ENCODE assay signal across 24 cellular contexts in the genomic region with DNA sequence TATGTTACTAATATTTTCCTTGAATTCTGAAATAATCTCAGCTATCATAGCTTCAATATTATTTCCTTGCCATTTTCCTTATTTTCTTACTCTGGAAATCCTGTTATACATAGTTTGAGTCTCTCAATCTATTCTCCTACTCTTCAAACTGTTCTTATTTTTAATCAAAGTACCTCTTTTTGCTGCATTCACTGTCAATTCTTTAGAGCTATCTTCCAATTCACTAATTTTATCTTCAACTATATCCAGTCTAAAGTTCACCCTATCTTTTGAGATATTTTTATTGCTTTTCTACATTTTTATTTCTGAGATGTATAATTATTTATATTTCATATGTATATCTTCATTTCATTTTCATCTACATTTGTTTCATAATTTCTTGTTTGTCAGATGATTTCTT.
"Had no signal": no experiment of that assay in that cellular context is flagged by ENCODE, and none has a peak within 500 bp of the region (broad histone marks: within the 10 kb centered on the region; RNA-seq: fewer than 3 reads in every experiment).

No MANE protein-coding gene starts in this region.

- H3K36me3 ChIP-seq: colonic mucosa, esophagus squamous epithelium, heart right ventricle, left lung, neutrophil, tibial artery had no signal

- FAIRE-seq: endothelial cell of umbilical vein, islet of Langerhans had no signal

- H3K4me2 ChIP-seq: smooth muscle cell had no signal

- H3K9me3 ChIP-seq: colonic mucosa, esophagus squamous epithelium, mucosa of descending colon, neutrophil, testis had no signal

- H3K27me3 ChIP-seq: colonic mucosa, esophagus squamous epithelium, testis had no signal

- H3K27ac ChIP-seq: colonic mucosa, esophagus squamous epithelium, heart right ventricle, left lung, neutrophil, parathyroid adenoma, testis, tibial artery had no signal

- ATAC-seq: heart right ventricle; left lung; mucosa of descending colon; natural killer cell treated with Interleukin-12 subunit alpha and Interleukin-12 subunit beta and Interleukin-15 and Interleukin-18, amount 100 ng/mL, for 72 hours; sciatic nerve had no signal

- H3K4me3 ChIP-seq: colonic mucosa, esophagus squamous epithelium, heart right ventricle, left lung, mucosa of descending colon, smooth muscle cell, testis, tibial artery had no signal

- DNase-seq: colonic mucosa; effector CD8-positive, alpha-beta T cell; esophagus squamous epithelium; glutamatergic neuron; heart right ventricle; hippocampal formation; left cardiac atrium; left lung; mesenchymal stem cell; mucosa of descending colon; naive B cell; stimulated activated CD4-positive, alpha-beta T cell treated with anti-CD3 and anti-CD28 coated beads, Interleukin-12 subunit alpha, Interleukin-12 subunit beta, amount 100 ng/mL, for 4 hours; stimulated activated CD4-positive, alpha-beta T cell treated with anti-CD3 and anti-CD28 coated beads, Interleukin-4, amount 100 ng/mL, for 1 hour; stimulated activated naive CD4-positive, alpha-beta T cell treated with Interleukin-2 at 50 U/mL for 16 hours; substantia nigra; testis; tibial artery had no signal

- H2AFZ ChIP-seq: parathyroid adenoma had no signal

- H3K4me1 ChIP-seq: colonic mucosa, esophagus squamous epithelium, heart right ventricle, left lung, parathyroid adenoma, testis, tibial artery had no signal

- H3K9ac ChIP-seq: parathyroid adenoma had no signal

- H3K79me2 ChIP-seq: parathyroid adenoma had no signal
